27 cellular contexts compared by ENCODE assay signal in the genomic region with DNA sequence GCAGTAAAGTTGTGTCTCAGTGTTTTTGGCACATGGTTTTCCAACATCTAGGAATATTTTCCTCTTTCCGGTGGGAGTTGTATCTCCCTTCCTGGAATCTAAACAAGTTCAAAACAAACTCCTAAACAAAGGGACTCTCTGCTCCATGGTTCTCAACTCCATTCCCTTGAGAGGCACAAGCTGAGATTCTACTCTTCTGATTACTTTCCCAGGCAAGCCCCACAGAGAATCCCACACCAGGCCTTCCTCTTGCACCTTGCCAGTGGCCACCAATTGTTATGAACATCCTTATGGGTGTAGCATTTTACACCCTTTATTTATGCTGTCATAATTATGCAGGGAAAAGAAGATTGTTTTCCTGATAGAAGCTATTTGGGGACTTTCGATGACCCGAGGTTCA. TPM values are rescaled to one million over a fixed set of nuclear protein-coding genes. Genes with fewer than 3 reads are reported as not detected.
"Had no signal": no experiment of that assay in that cellular context is flagged by ENCODE, and none has a peak within 500 bp of the region (broad histone marks: within the 10 kb centered on the region; RNA-seq: fewer than 3 reads in every experiment).

No MANE protein-coding gene starts in this region.

- DNase-seq: head of caudate nucleus; islet precursor cell; mesendoderm; naive thymus-derived CD4-positive, alpha-beta T cell; pancreas; posterior cingulate gyrus; retina; right lobe of liver; stimulated activated CD4-positive, alpha-beta T cell treated with anti-CD3 and anti-CD28 coated beads, Interleukin-1b, Interleukin-23, amount 100 ng/mL, for 48 hours; stimulated activated CD4-positive, alpha-beta T cell treated with anti-CD3 and anti-CD28 coated beads, Interleukin-2, amount 100 ng/mL, for 48 hours; stimulated activated CD4-positive, alpha-beta T cell treated with anti-CD3 and anti-CD28 coated beads, Interleukin-4, amount 100 ng/mL, for 4 hours; stimulated activated CD8-positive, alpha-beta memory T cell treated with anti-CD3 and anti-CD28 coated beads, Interleukin-4, amount 100 ng/mL, for 48 hours; stimulated activated naive CD4-positive, alpha-beta T cell treated with Interleukin-2 at 50 U/mL for 16 hours; stimulated activated naive CD8-positive, alpha-beta T cell treated with anti-CD3 and anti-CD28 coated beads, Interleukin-15, amount 100 ng/mL, for 72 hours; substantia nigra; uterus had no signal

- H3K27ac Mint-ChIP-seq: mesothelial cell of epicardium; naive thymus-derived CD4-positive, alpha-beta T cell; natural killer cell treated with Interleukin-12 subunit alpha and Interleukin-12 subunit beta and Interleukin-15 and Interleukin-18, amount 100 ng/mL, for 72 hours; stimulated activated memory B cell treated with anti-CD40 and anti-IgM and Interleukin-4, amounts not matched to agents 10 μg/mL and 1 μg/mL and 100 μg/mL, for 72 hours; stimulated activated naive CD8-positive, alpha-beta T cell treated with anti-CD3 and anti-CD28 coated beads, Interleukin-15, amount 100 ng/mL, for 72 hours; type B pancreatic cell had no signal

- H3K9me3 Mint-ChIP-seq: natural killer cell treated with Interleukin-12 subunit alpha and Interleukin-12 subunit beta and Interleukin-15 and Interleukin-18, amount 100 ng/mL, for 72 hours had no signal

- H3K4me1 Mint-ChIP-seq: naive thymus-derived CD4-positive, alpha-beta T cell; stimulated activated memory B cell treated with anti-CD40 and anti-IgM and Interleukin-4, amounts not matched to agents 10 μg/mL and 1 μg/mL and 100 μg/mL, for 72 hours; stimulated activated naive CD8-positive, alpha-beta T cell treated with anti-CD3 and anti-CD28 coated beads, Interleukin-15, amount 100 ng/mL, for 72 hours had no signal

- ATAC-seq: left lobe of liver; naive thymus-derived CD4-positive, alpha-beta T cell; natural killer cell treated with Interleukin-12 subunit alpha and Interleukin-12 subunit beta and Interleukin-15 and Interleukin-18, amount 100 ng/mL, for 72 hours; pancreas; right lobe of liver; stimulated activated memory B cell treated with anti-CD40 and anti-IgM and Interleukin-4, amounts not matched to agents 10 μg/mL and 1 μg/mL and 100 μg/mL, for 72 hours; stimulated activated naive CD8-positive, alpha-beta T cell treated with anti-CD3 and anti-CD28 coated beads, Interleukin-15, amount 100 ng/mL, for 72 hours had no signal

- H3K27me3 Mint-ChIP-seq: type B pancreatic cell had no signal

- H3K27me3 ChIP-seq: hepatocyte, pancreas, right lobe of liver, tibial nerve, uterus had no signal

- H3K36me3 ChIP-seq: pancreas, prostate gland, right lobe of liver, uterus had no signal

- H3K4me3 Mint-ChIP-seq: mesothelial cell of epicardium; naive thymus-derived CD4-positive, alpha-beta T cell; natural killer cell treated with Interleukin-12 subunit alpha and Interleukin-12 subunit beta and Interleukin-15 and Interleukin-18, amount 100 ng/mL, for 72 hours; stimulated activated memory B cell treated with anti-CD40 and anti-IgM and Interleukin-4, amounts not matched to agents 10 μg/mL and 1 μg/mL and 100 μg/mL, for 72 hours; stimulated activated naive CD8-positive, alpha-beta T cell treated with anti-CD3 and anti-CD28 coated beads, Interleukin-15, amount 100 ng/mL, for 72 hours; type B pancreatic cell had no signal

- H3K36me3 Mint-ChIP-seq: natural killer cell treated with Interleukin-12 subunit alpha and Interleukin-12 subunit beta and Interleukin-15 and Interleukin-18, amount 100 ng/mL, for 72 hours; stimulated activated memory B cell treated with anti-CD40 and anti-IgM and Interleukin-4, amounts not matched to agents 10 μg/mL and 1 μg/mL and 100 μg/mL, for 72 hours had no signal

- H3K27ac ChIP-seq: hepatocyte, pancreas, prostate gland, right lobe of liver, tibial nerve, uterus had no signal

- H3K4me1 ChIP-seq: pancreas, prostate gland, right lobe of liver, tibial nerve, uterus had no signal

- H3K4me3 ChIP-seq: hepatocyte, lung, pancreas, prostate gland, right lobe of liver, smooth muscle cell, tibial nerve, uterus had no signal

- H3K9me3 ChIP-seq: pancreas, prostate gland, right lobe of liver, uterus had no signal

RNA-seq across cellular contexts. Expression of gene SH3TC2, which starts 25.8 kb away (rescaled TPM):
- total RNA-seq: natural killer cell treated with Interleukin-12 subunit alpha and Interleukin-12 subunit beta and Interleukin-15 and Interleukin-18, amount 100 ng/mL, for 72 hours had no signal
- polyA plus RNA-seq: naive thymus-derived CD4-positive, alpha-beta T cell; neural cell had no signal

RNA-seq across cellular contexts. Expression of gene ABLIM3, which starts 52.6 kb away (rescaled TPM):
- total RNA-seq: natural killer cell treated with Interleukin-12 subunit alpha and Interleukin-12 subunit beta and Interleukin-15 and Interleukin-18, amount 100 ng/mL, for 72 hours had no signal
- polyA plus RNA-seq: naive thymus-derived CD4-positive, alpha-beta T cell had no signal
